ENCODE assay signal across 10 cellular contexts in genomic region chr3:13348671-13349396, GRCh38.
DNase-seq lines count a peak whose midpoint lies in the region; ATAC-seq lines count a peak whose summit lies in the region.
"Had no signal": no experiment of that assay in that cellular context is flagged by ENCODE, and none has a peak within 500 bp of the region (broad histone marks: within the 10 kb centered on the region; RNA-seq: fewer than 3 reads in every experiment).

No MANE protein-coding gene starts in this region.

- DNase-seq in Right ventricle myocardium inferior (ENCODE audit: missing footprints), result peak; percentile 40
- DNase-seq in cardiac septum (ENCODE audit: low spot score), result no peak
- DNase-seq in activated CD4-positive, alpha-beta memory T cell treated with anti-CD3 and anti-CD28 coated beads, Interleukin-2, amount 10 ng/mL, durations not matched to agents 7 days and 5 days, result no peak
- no peak for DNase-seq in stimulated activated naive B cell treated with anti-CD40 and anti-IgM and Interleukin-4, amounts not matched to agents 10 μg/mL and 1 μg/mL and 100 μg/mL, for 72 hours
- no peak for DNase-seq in NCI-H2107 (lab: John Stamatoyannopoulos, UW)
- DNase-seq in stimulated activated CD4-positive, alpha-beta T cell treated with anti-CD3 and anti-CD28 coated beads, Interleukin-2, amount 100 ng/mL, for 24 hours, result no peak
- DNase-seq in NCI-H526 (lab: John Stamatoyannopoulos, UW), result no peak
- DNase-seq: NCI-H446 had no signal

- peaks cover 84% of the 10 kb centered on the region for H3K36me3 Mint-ChIP-seq in activated CD4-positive, alpha-beta memory T cell treated with anti-CD3 and anti-CD28 coated beads, Interleukin-2, amount 10 ng/mL, durations not matched to agents 7 days and 5 days (ENCODE audit: low read depth)
- peaks cover 61 to 76% of the 10 kb centered on the region in 2 donors for H3K36me3 Mint-ChIP-seq in stimulated activated naive B cell treated with anti-CD40 and anti-IgM and Interleukin-4, amounts not matched to agents 10 μg/mL and 1 μg/mL and 100 μg/mL, for 72 hours

- no peaks in the 10 kb centered on the region for H3K27me3 Mint-ChIP-seq in activated CD4-positive, alpha-beta memory T cell treated with anti-CD3 and anti-CD28 coated beads, Interleukin-2, amount 10 ng/mL, durations not matched to agents 7 days and 5 days
- no peaks in the 10 kb centered on the region for H3K27me3 Mint-ChIP-seq in stimulated activated naive B cell treated with anti-CD40 and anti-IgM and Interleukin-4, amounts not matched to agents 10 μg/mL and 1 μg/mL and 100 μg/mL, for 72 hours

- CTCF ChIA-PET in activated CD4-positive, alpha-beta memory T cell treated with anti-CD3 and anti-CD28 coated beads, Interleukin-2, amount 10 ng/mL, durations not matched to agents 7 days and 5 days (lab: Charles Lee), result interaction anchor here (0.8 to 9.3 kb wide), 2 partner anchors 105 to 115 kb away, joined by 3 to 105 read pairs; no protein-coding TSS in a partner anchor

- peak overlapping the region; percentile 34 for H3K4me3 ChIP-seq in iPS-18a (ENCODE audit: low read length)

- H3K36me3 ChIP-seq in iPS-18a (ENCODE audit: control insufficient read depth, low read depth, low read length), result peaks cover 15% of the 10 kb centered on the region

- peaks cover 65% of the 10 kb centered on the region for H3K4me1 Mint-ChIP-seq in activated CD4-positive, alpha-beta memory T cell treated with anti-CD3 and anti-CD28 coated beads, Interleukin-2, amount 10 ng/mL, durations not matched to agents 7 days and 5 days
- peaks cover 38 to 54% of the 10 kb centered on the region in 2 donors for H3K4me1 Mint-ChIP-seq in stimulated activated naive B cell treated with anti-CD40 and anti-IgM and Interleukin-4, amounts not matched to agents 10 μg/mL and 1 μg/mL and 100 μg/mL, for 72 hours

- H3K4me1 ChIP-seq in iPS-18a (ENCODE audit: control insufficient read depth, low read depth, low read length), result peaks cover 54% of the 10 kb centered on the region

- POLR2A ChIA-PET in activated CD4-positive, alpha-beta memory T cell treated with anti-CD3 and anti-CD28 coated beads, Interleukin-2, amount 10 ng/mL, durations not matched to agents 7 days and 5 days (lab: Charles Lee), result interaction anchor here (0.9 to 1.5 kb wide), 3 partner anchors 9 to 131 kb away, joined by 3 to 5 read pairs (median 3); partner anchors contain the start of gene HDAC11

- peak overlapping the region; percentile 32 for H3K27ac ChIP-seq in iPS-18a (ENCODE audit: low read length)

- no peak overlapping the region for H3K9ac ChIP-seq in iPS-18a (ENCODE audit: low read length)

- H3K27me3 ChIP-seq in iPS-18a (ENCODE audit: control insufficient read depth, insufficient read depth, low read length), result no peaks in the 10 kb centered on the region

- no peak overlapping the region for H3K4me3 Mint-ChIP-seq in activated CD4-positive, alpha-beta memory T cell treated with anti-CD3 and anti-CD28 coated beads, Interleukin-2, amount 10 ng/mL, durations not matched to agents 7 days and 5 days
- no peak overlapping the region for H3K4me3 Mint-ChIP-seq in stimulated activated naive B cell treated with anti-CD40 and anti-IgM and Interleukin-4, amounts not matched to agents 10 μg/mL and 1 μg/mL and 100 μg/mL, for 72 hours

- H3K9me3 ChIP-seq in iPS-18a (ENCODE audit: control insufficient read depth, low read depth, low read length), result no peaks in the 10 kb centered on the region

- H3K27ac Mint-ChIP-seq in activated CD4-positive, alpha-beta memory T cell treated with anti-CD3 and anti-CD28 coated beads, Interleukin-2, amount 10 ng/mL, durations not matched to agents 7 days and 5 days, result peak overlapping the region; percentile 75
- peak overlapping the region; percentile 92 for H3K27ac Mint-ChIP-seq in stimulated activated naive B cell treated with anti-CD40 and anti-IgM and Interleukin-4, amounts not matched to agents 10 μg/mL and 1 μg/mL and 100 μg/mL, for 72 hours

- intact Hi-C loops in Right ventricle myocardium inferior (cut with DNase I), result loop anchor here (10.0 kb wide), 1 partner anchor 106 kb away; no protein-coding TSS in a partner anchor
- intact Hi-C loops in cardiac septum (cut with DNase I), result loop anchor here (5.0 kb wide), 1 partner anchor 103 kb away; no protein-coding TSS in a partner anchor

- no peak for ATAC-seq in Right ventricle myocardium inferior
- ATAC-seq in stimulated activated naive B cell treated with anti-CD40 and anti-IgM and Interleukin-4, amounts not matched to agents 10 μg/mL and 1 μg/mL and 100 μg/mL, for 72 hours (replicated peaks), result no peak
- ATAC-seq: esophagus mucosa had no signal

- no peaks in the 10 kb centered on the region for H3K9me3 Mint-ChIP-seq in activated CD4-positive, alpha-beta memory T cell treated with anti-CD3 and anti-CD28 coated beads, Interleukin-2, amount 10 ng/mL, durations not matched to agents 7 days and 5 days
- no peaks in the 10 kb centered on the region for H3K9me3 Mint-ChIP-seq in stimulated activated naive B cell treated with anti-CD40 and anti-IgM and Interleukin-4, amounts not matched to agents 10 μg/mL and 1 μg/mL and 100 μg/mL, for 72 hours
